Comparison of ENCODE assay signal across 21 cellular contexts in the genomic region with DNA sequence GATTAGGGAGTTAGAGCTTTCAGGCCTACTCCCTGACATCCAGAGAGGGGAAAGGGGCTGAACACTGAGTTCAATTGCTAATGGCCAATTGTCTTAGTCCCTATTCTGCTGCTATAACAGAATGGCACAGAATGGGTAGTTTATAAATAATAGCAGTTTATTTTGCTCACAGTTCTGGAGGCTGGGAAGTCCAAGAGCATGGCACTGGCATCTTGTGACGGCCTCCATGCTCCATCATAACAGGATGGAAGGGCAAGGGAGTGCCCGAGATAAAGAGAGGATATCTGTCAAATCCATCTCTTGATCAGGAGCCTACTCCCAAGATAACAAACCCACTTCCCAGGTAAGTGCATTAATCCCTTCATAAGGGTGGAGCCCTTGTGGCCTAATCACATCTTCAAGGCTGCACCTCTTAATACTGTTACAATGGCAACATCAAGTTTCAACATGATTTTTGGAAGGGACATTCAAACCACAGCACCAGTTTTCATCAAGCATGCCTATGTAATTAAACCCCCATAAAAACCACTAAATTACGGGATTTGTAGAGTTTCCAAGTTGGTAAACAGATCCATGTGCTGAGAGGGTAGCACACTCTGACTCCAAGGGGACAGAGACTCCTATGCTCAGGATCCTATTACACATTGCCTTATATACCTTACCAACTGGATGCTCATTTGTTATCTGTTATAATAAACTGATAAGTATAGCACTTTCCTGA. TPM values are rescaled to one million over a fixed set of nuclear protein-coding genes. Genes with fewer than 3 reads are reported as not detected.
DNase-seq lines count a peak whose midpoint lies in the region; ATAC-seq, FAIRE-seq and TF ChIP-seq lines count a peak whose summit lies in the region.
"Had no signal": no experiment of that assay in that cellular context is flagged by ENCODE, and none has a peak within 500 bp of the region (broad histone marks: within the 10 kb centered on the region; RNA-seq: fewer than 3 reads in every experiment).

No MANE protein-coding gene starts in this region.

- WGBS in HepG2 (ENCODE audit: low lambda C conversion rate): 71% methylated on average over 3 of the region's 3 CpGs
- 43% methylated on average over 1 of the region's 3 CpGs for WGBS in right lobe of liver (ENCODE audit: insufficient coverage, low coverage, low lambda C conversion rate, missing lambda C conversion rate)
- WGBS in small intestine, 3 donors: 91 to 97% (median 95%) methylated on average over 3 of the region's 3 CpGs

- no peak for TF ChIP-seq CTCF in HepG2 (CRISPR knock-in tag; IDR thresholded peaks at IDR 0.05)
- no peak for TF ChIP-seq CTCF in right lobe of liver (IDR thresholded peaks at IDR 0.05)
- TF ChIP-seq CTCF in HEK293 (tag by site-specific recombination; IDR thresholded peaks at IDR 0.05): no peak
- TF ChIP-seq CTCF in type B pancreatic cell (conservative IDR thresholded peaks at IDR 0.05): no peak

- H3K27ac Mint-ChIP-seq in type B pancreatic cell: no peak overlapping the region
- H3K27ac Mint-ChIP-seq: CD8-positive, alpha-beta T cell; HFFc6 had no signal

- no peaks in the 10 kb centered on the region for H3K79me2 ChIP-seq in HepG2 (ENCODE audit: insufficient read depth, low read length)

- H3K27me3 ChIP-seq in HepG2 (ENCODE audit: control insufficient read depth in 1 of 2, insufficient read depth in 2 of 2, low read length in 2 of 2) (no peaks in the 10 kb centered on the region), right lobe of liver (no peaks in the 10 kb centered on the region), small intestine (ENCODE audit: control insufficient read depth in 2 of 2, insufficient read depth in 2 of 2, low read length in 2 of 2) (no peaks in the 10 kb centered on the region)
- H3K27me3 ChIP-seq: BLaER1 treated with 17β-estradiol and CSF1 and Interleukin-3, amounts not matched to agents 10 nM and 100 nM had no signal

- no peaks in the 10 kb centered on the region for H3K27me3 Mint-ChIP-seq in type B pancreatic cell

- CTCF ChIA-PET in HepG2 (lab: Yijun Ruan, JAX; ENCODE audit: low intra/inter-chr PET ratio, low total read pairs) (no interaction called here), HEK293 (lab: Yijun Ruan, JAX) (no interaction called here)

- TF ChIP-seq POLR2A in HepG2 (IDR thresholded peaks at IDR 0.05; ENCODE audit: insufficient read depth in 1 of 2, low read depth in 2 of 2, low read length in 2 of 2) (no peak), right lobe of liver (IDR thresholded peaks at IDR 0.05) (no peak)

- intact Hi-C loops in HepG2 (cut with micrococcal nuclease; ENCODE audit: unreplicated experiment) (no loop called here), right lobe of liver (cut with DNase I) (no loop called here)

- TF ChIP-seq EP300 in HepG2 (IDR thresholded peaks at IDR 0.05; ENCODE audit: low read depth in 2 of 2, low read length in 2 of 2) (no peak), HepG2 (CRISPR knock-in tag; IDR thresholded peaks at IDR 0.05; ENCODE audit: borderline replicate concordance) (no peak)

- no peak overlapping the region for H2AFZ ChIP-seq in HepG2 (ENCODE audit: low read length)
- H2AFZ ChIP-seq: PC-9 had no signal

- H3K9ac ChIP-seq in HepG2 (ENCODE audit: insufficient read depth, low read depth, low read length): no peak overlapping the region
- H3K9ac ChIP-seq: BLaER1 treated with 17β-estradiol and CSF1 and Interleukin-3, amounts not matched to agents 10 nM and 100 nM; KMS-11 had no signal

- peaks cover 20% of the 10 kb centered on the region for H3K36me3 Mint-ChIP-seq in type B pancreatic cell
- H3K36me3 Mint-ChIP-seq: CD8-positive, alpha-beta T cell had no signal

- H3K4me3 Mint-ChIP-seq in type B pancreatic cell: no peak overlapping the region
- H3K4me3 Mint-ChIP-seq: CD8-positive, alpha-beta T cell; HFFc6 had no signal

- H3K9me3 ChIP-seq in HepG2 (ENCODE audit: low read length) (peaks cover 14% of the 10 kb centered on the region), right lobe of liver (no peaks in the 10 kb centered on the region), HEK293 (ENCODE audit: control insufficient read depth, insufficient read depth, low read depth, low read length) (no peaks in the 10 kb centered on the region), small intestine (ENCODE audit: control insufficient read depth, low read depth) (no peaks in the 10 kb centered on the region)
- H3K9me3 ChIP-seq: A549 had no signal

- H3K36me3 ChIP-seq in HepG2 (replicated peaks in 1 of 2; ENCODE audit: control insufficient read depth in 1 of 2, insufficient read depth in 2 of 2, low read length in 2 of 2) (no peaks in the 10 kb centered on the region), right lobe of liver (no peaks in the 10 kb centered on the region), HEK293 (ENCODE audit: control insufficient read depth in 2 of 2, insufficient read depth in 1 of 2, low read length in 2 of 2) (no peaks in the 10 kb centered on the region; a peak in 1 of 3 replicates), small intestine (ENCODE audit: control insufficient read depth in 2 of 2, insufficient read depth in 2 of 2, low read length in 2 of 2) (no peaks in the 10 kb centered on the region)

- POLR2A ChIA-PET in HepG2 (lab: Yijun Ruan, JAX): no interaction called here
- POLR2A ChIA-PET in HEK293 (lab: Yijun Ruan, JAX): no interaction called here

- H3K27ac ChIP-seq in HepG2 (ENCODE audit: extremely low read length, insufficient read depth, low read length): no peak overlapping the region
- H3K27ac ChIP-seq in right lobe of liver: no peak overlapping the region
- no peak overlapping the region for H3K27ac ChIP-seq in HEK293 (ENCODE audit: extremely low read depth, low read depth, low read length)
- H3K27ac ChIP-seq in small intestine (ENCODE audit: low read depth in 1 of 2, low read length in 1 of 2): no peak overlapping the region
- H3K27ac ChIP-seq: A549; BLaER1 treated with 17β-estradiol and CSF1 and Interleukin-3, amounts not matched to agents 10 nM and 100 nM; HL-60; KMS-11; PC-9 had no signal

- no peak overlapping the region for H3K4me2 ChIP-seq in HepG2 (ENCODE audit: low read depth, low read length)
- H3K4me2 ChIP-seq: A549; BLaER1 treated with 17β-estradiol and CSF1 and Interleukin-3, amounts not matched to agents 10 nM and 100 nM; KMS-11; PC-9 had no signal

- H4K20me1 ChIP-seq in HepG2 (ENCODE audit: insufficient read depth, low read length): no peaks in the 10 kb centered on the region

- TF ChIP-seq RAD21 in HepG2 (CRISPR knock-in tag; IDR thresholded peaks at IDR 0.05): no peak

- FAIRE-seq in HepG2 (lab: Jason Lieb, UNC) (no peak), small intestine (lab: Jason Lieb, UNC) (no peak)
- FAIRE-seq: A549 had no signal

- no TSS peak for BruUV-seq in HepG2 (replicated peaks; lab: Mats Ljungman, UMichigan)

- DNase-seq in HepG2 (ENCODE audit: low spot score): no peak
- no peak for DNase-seq in right lobe of liver
- peak; percentile 69 for DNase-seq in fibroblast of gingiva (ENCODE audit: low read depth)
- no peak for DNase-seq in type B pancreatic cell (ENCODE audit: extremely low spot score, unreplicated experiment)
- no peak for DNase-seq in small intestine
- DNase-seq in NCI-H446 treated with DMSO at 0.1 percent for 48 hours (lab: John Stamatoyannopoulos, UW): no peak
- DNase-seq: CD8-positive, alpha-beta T cell; HFFc6; NCI-H1092 treated with DMSO at 0.1 percent for 48 hours; NCI-H2029 treated with DMSO at 0.1 percent for 48 hours; NCI-H2171 treated with DMSO at 0.1 percent for 48 hours; NCI-H526; PC-9; RPMI8226; SIG-M5 had no signal

- ATAC-seq in HepG2 (no peak), right lobe of liver (no peak)
- ATAC-seq: A549; CD8-positive, alpha-beta T cell; SK-N-SH treated with all-trans-retinoic acid at 6 μM for 48 hours had no signal

- no peaks in the 10 kb centered on the region for H3K4me1 Mint-ChIP-seq in type B pancreatic cell (ENCODE audit: unreplicated experiment)

- H3K9me3 Mint-ChIP-seq in type B pancreatic cell: peaks cover 4% of the 10 kb centered on the region
- H3K9me3 Mint-ChIP-seq: HFFc6 had no signal

- H3K4me3 ChIP-seq in HepG2 (replicated peaks in 1 of 3; ENCODE audit: insufficient read depth in 1 of 3, low read depth in 2 of 3, low read length in 3 of 3): no peak overlapping the region
- no peak overlapping the region for H3K4me3 ChIP-seq in right lobe of liver
- no peak overlapping the region for H3K4me3 ChIP-seq in HEK293 (ENCODE audit: low read depth, low read length)
- no peak overlapping the region for H3K4me3 ChIP-seq in small intestine (ENCODE audit: low read depth in 1 of 2, low read length in 2 of 2)
- H3K4me3 ChIP-seq: A549; BLaER1 treated with 17β-estradiol and CSF1 and Interleukin-3, amounts not matched to agents 10 nM and 100 nM; PC-9 had no signal

- H3K4me1 ChIP-seq in HepG2 (ENCODE audit: insufficient read depth, low read length): no peaks in the 10 kb centered on the region
- H3K4me1 ChIP-seq in right lobe of liver: no peaks in the 10 kb centered on the region
- no peaks in the 10 kb centered on the region for H3K4me1 ChIP-seq in HEK293 (ENCODE audit: control insufficient read depth, insufficient read depth, low read length)
- H3K4me1 ChIP-seq in small intestine (ENCODE audit: control insufficient read depth in 2 of 2, insufficient read depth in 1 of 2, low read depth in 1 of 2, low read length in 1 of 2): no peaks in the 10 kb centered on the region
- H3K4me1 ChIP-seq: A549 had no signal

- in situ Hi-C loops in HepG2 (cut with HindIII; ENCODE audit: extremely low pct_ligation_motif_present, low pct_unique_long_range_greater_than_20kb): no loop called here

RNA-seq across cellular contexts. Expression of gene BAZ2B, which starts 44.6 kb away (rescaled TPM):
- 15.1 and 18.2 TPM in 2 replicates for total RNA-seq in HepG2 (2016; rRNA removed; fragmentation: Illumina TruSeq; extraction: Trizol)
- total RNA-seq in HepG2 (2016; cell fraction: cytosol; rRNA removed; fragmentation: Illumina TruSeq; extraction: Trizol; ENCODE audit: low read depth): 2.2 and 3.3 TPM in 2 replicates
- 12.4 and 14.2 TPM in 2 replicates for total RNA-seq in HepG2 (2016; cell fraction: insoluble cytoplasmic fraction; rRNA removed; fragmentation: Illumina TruSeq; extraction: Trizol)
- total RNA-seq in HepG2 (2016; cell fraction: membrane; rRNA removed; fragmentation: Illumina TruSeq; extraction: Trizol): 3.9 and 5.1 TPM in 2 replicates
- total RNA-seq in HepG2 (2016; cell fraction: nucleus; rRNA removed; fragmentation: Illumina TruSeq; extraction: Trizol): 33.1 and 38.7 TPM in 2 replicates
- polyA plus RNA-seq in HepG2 (2011; rRNA removed): 14.0 and 15.2 TPM in 2 replicates
- polyA plus RNA-seq in HepG2 (2011; cell fraction: cytosol; rRNA removed): 6.3 and 12.7 TPM in 2 replicates
- 20.8 and 25.8 TPM in 2 replicates for polyA plus RNA-seq in HepG2 (2011; cell fraction: nucleus; rRNA removed)
- polyA plus RNA-seq in HepG2 (2012): 17.8 and 20.4 TPM in 2 replicates
- polyA plus RNA-seq in HepG2 (2016; cell fraction: cytosol; fragmentation: Illumina TruSeq; extraction: Trizol; ENCODE audit: low read depth): 0.34 and 0.37 TPM in 2 replicates
- polyA plus RNA-seq in HepG2 (2016; cell fraction: insoluble cytoplasmic fraction; fragmentation: Illumina TruSeq; extraction: Trizol; ENCODE audit: low read depth): 4.2 and 5.1 TPM in 2 replicates
- polyA plus RNA-seq in HepG2 (2016; cell fraction: membrane; fragmentation: Illumina TruSeq; extraction: Trizol; ENCODE audit: low read depth): 0.52 and 0.54 TPM in 2 replicates
- 11.7 and 14.3 TPM in 2 replicates for polyA plus RNA-seq in HepG2 (2016; cell fraction: nucleus; fragmentation: Illumina TruSeq; extraction: Trizol; ENCODE audit: insufficient read depth, low read depth)
- polyA minus RNA-seq in HepG2 (2011; rRNA and poly(A)+ RNA removed; ENCODE audit: low replicate concordance): 55.1 and 69.5 TPM in 2 replicates
- polyA minus RNA-seq in HepG2 (2011; cell fraction: cytosol; rRNA and poly(A)+ RNA removed): 20.9 and 23.2 TPM in 2 replicates
- 158 and 192 TPM in 2 replicates for polyA minus RNA-seq in HepG2 (2011; cell fraction: nucleus; rRNA and poly(A)+ RNA removed)
- 10 to 100 TPM; 18.0 to 32.8 (median 24.2) TPM for total RNA-seq in right lobe of liver
- 65.2 and 80.4 TPM in 2 replicates for total RNA-seq in type B pancreatic cell (ENCODE audit: low replicate concordance)
- polyA plus RNA-seq in small intestine: 10 to 100 TPM; 12.2 to 16.3 (median 15.7) TPM
